ENCODE assay signal across 15 cellular contexts in the genomic region with DNA sequence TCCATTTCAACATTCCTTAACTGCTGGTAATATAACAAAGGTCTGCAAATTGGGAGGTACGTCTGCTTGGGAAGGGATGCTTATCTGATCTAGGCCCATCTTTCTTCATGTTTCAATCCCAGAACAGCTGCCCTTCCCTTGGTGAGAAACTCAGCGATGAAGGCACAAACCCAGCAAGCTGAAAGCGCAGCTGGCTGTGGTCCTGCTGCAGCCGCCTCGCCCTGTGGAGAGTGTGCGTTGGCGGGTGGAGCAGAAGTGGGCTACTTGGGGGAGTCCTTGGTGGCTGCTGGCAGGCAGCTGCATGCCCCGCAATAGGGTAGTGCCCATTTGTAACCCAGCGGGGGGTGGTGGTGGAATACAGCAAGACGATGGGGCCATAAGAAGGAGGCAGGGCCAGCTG.
"Had no signal": no experiment of that assay in that cellular context is flagged by ENCODE, and none has a peak within 500 bp of the region (broad histone marks: within the 10 kb centered on the region; RNA-seq: fewer than 3 reads in every experiment).

No MANE protein-coding gene starts in this region.

- H3K36me3 Mint-ChIP-seq: activated naive CD8-positive, alpha-beta T cell treated with anti-CD3 and anti-CD28 coated beads for 36 hours; stimulated activated memory B cell treated with anti-CD40 and anti-IgM and Interleukin-4, amounts not matched to agents 10 μg/mL and 1 μg/mL and 100 μg/mL, for 72 hours; T-cell had no signal

- H3K27me3 ChIP-seq: ascending aorta, gastroesophageal sphincter, sigmoid colon, thyroid gland had no signal

- H3K4me1 ChIP-seq: ascending aorta, gastroesophageal sphincter, heart right ventricle, sigmoid colon, thyroid gland had no signal

- H3K4me3 Mint-ChIP-seq: activated naive CD8-positive, alpha-beta T cell treated with anti-CD3 and anti-CD28 coated beads for 36 hours; activated T-helper 1 cell treated with anti-CD3 and anti-CD28 coated beads, Interleukin-12 subunit alpha, Interleukin-12 subunit beta, Interleukin-2, Interleukin-4 antibody, amounts not matched to agents 30 ng/mL and 10 ng/mL and 1 ng/mL, durations not matched to agents 14 hours and 24 hours and 36 hours; nephron progenitor cell; stimulated activated memory B cell treated with anti-CD40 and anti-IgM and Interleukin-4, amounts not matched to agents 10 μg/mL and 1 μg/mL and 100 μg/mL, for 72 hours; T-cell had no signal

- H3K27ac Mint-ChIP-seq: activated naive CD8-positive, alpha-beta T cell treated with anti-CD3 and anti-CD28 coated beads for 36 hours; activated T-helper 1 cell treated with anti-CD3 and anti-CD28 coated beads, Interleukin-12 subunit alpha, Interleukin-12 subunit beta, Interleukin-2, Interleukin-4 antibody, amounts not matched to agents 30 ng/mL and 10 ng/mL and 1 ng/mL, durations not matched to agents 14 hours and 24 hours and 36 hours; nephron progenitor cell; stimulated activated memory B cell treated with anti-CD40 and anti-IgM and Interleukin-4, amounts not matched to agents 10 μg/mL and 1 μg/mL and 100 μg/mL, for 72 hours; T-cell had no signal

- H3K36me3 ChIP-seq: ascending aorta, gastroesophageal sphincter, heart right ventricle, sigmoid colon, thyroid gland had no signal

- DNase-seq: activated CD4-positive, alpha-beta T cell treated with anti-CD3 and anti-CD28 coated beads, Interleukin-2, amount 50 U/mL, for 1 hour; activated naive CD8-positive, alpha-beta T cell treated with anti-CD3 and anti-CD28 coated beads for 36 hours; dermis blood vessel endothelial cell; heart right ventricle; nephron progenitor cell; sigmoid colon; stimulated activated CD4-positive, alpha-beta T cell treated with anti-CD3 and anti-CD28 coated beads, Interleukin-2, amount 100 ng/mL, for 48 hours; T-cell; T-helper 9 cell; thyroid gland had no signal

- ATAC-seq: gastroesophageal sphincter; heart right ventricle; left lobe of liver; stimulated activated memory B cell treated with anti-CD40 and anti-IgM and Interleukin-4, amounts not matched to agents 10 μg/mL and 1 μg/mL and 100 μg/mL, for 72 hours; T-cell had no signal

- H3K4me3 ChIP-seq: ascending aorta, gastroesophageal sphincter, heart right ventricle, sigmoid colon, thyroid gland had no signal

- H3K27me3 Mint-ChIP-seq: stimulated activated memory B cell treated with anti-CD40 and anti-IgM and Interleukin-4, amounts not matched to agents 10 μg/mL and 1 μg/mL and 100 μg/mL, for 72 hours had no signal

- H3K9me3 ChIP-seq: ascending aorta, gastroesophageal sphincter, heart right ventricle, sigmoid colon, thyroid gland had no signal

- H3K27ac ChIP-seq: ascending aorta, gastroesophageal sphincter, heart right ventricle, sigmoid colon, thyroid gland had no signal

- H3K4me1 Mint-ChIP-seq: activated naive CD8-positive, alpha-beta T cell treated with anti-CD3 and anti-CD28 coated beads for 36 hours; stimulated activated memory B cell treated with anti-CD40 and anti-IgM and Interleukin-4, amounts not matched to agents 10 μg/mL and 1 μg/mL and 100 μg/mL, for 72 hours; T-cell had no signal

- H3K9me3 Mint-ChIP-seq: activated naive CD8-positive, alpha-beta T cell treated with anti-CD3 and anti-CD28 coated beads for 36 hours; activated T-helper 1 cell treated with anti-CD3 and anti-CD28 coated beads, Interleukin-12 subunit alpha, Interleukin-12 subunit beta, Interleukin-2, Interleukin-4 antibody, amounts not matched to agents 30 ng/mL and 10 ng/mL and 1 ng/mL, durations not matched to agents 14 hours and 24 hours and 36 hours; nephron progenitor cell; stimulated activated memory B cell treated with anti-CD40 and anti-IgM and Interleukin-4, amounts not matched to agents 10 μg/mL and 1 μg/mL and 100 μg/mL, for 72 hours had no signal
